In the genomic region with DNA sequence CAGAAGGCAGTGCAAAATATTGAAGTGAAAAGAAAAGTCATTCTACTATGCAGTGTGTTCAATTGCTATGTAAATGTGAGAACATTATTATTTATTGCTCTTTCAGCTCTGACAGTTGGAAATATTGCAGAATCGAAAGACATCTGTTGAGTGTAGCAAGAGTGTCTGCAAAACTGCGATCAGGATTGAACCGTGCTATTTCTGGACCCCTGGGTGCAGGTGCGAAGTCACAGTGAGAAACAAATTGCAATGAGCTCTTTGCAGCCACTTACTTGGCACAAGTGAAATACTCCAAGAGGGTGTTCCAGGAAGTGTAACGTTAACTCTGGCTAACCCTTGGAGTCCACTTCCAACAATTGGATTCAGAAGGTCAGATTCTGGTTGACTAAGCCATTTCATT, we compare ENCODE assay signal across 25 cellular contexts.
"Had no signal": no experiment of that assay in that cellular context is flagged by ENCODE, and none has a peak within 500 bp of the region (broad histone marks: within the 10 kb centered on the region; RNA-seq: fewer than 3 reads in every experiment).

No MANE protein-coding gene starts in this region.

- ATAC-seq: activated CD8-positive, alpha-beta T cell treated with anti-CD3 and anti-CD28 coated beads for 36 hours had no signal

- DNase-seq: activated CD4-positive, alpha-beta T cell treated with anti-CD3 and anti-CD28 coated beads for 1 hour; activated CD4-positive, alpha-beta T cell treated with anti-CD3 and anti-CD28 coated beads for 48 hours; activated CD4-positive, alpha-beta T cell treated with anti-CD3 and anti-CD28 coated beads, Interleukin-2, amount 50 U/mL, for 4 hours; activated CD4-positive, CD25-positive, alpha-beta regulatory T cell; activated CD8-positive, alpha-beta T cell treated with anti-CD3 and anti-CD28 coated beads for 36 hours; activated gamma-delta T cell; activated naive CD4-positive, alpha-beta T cell treated with Interleukin-2 at 50 U/mL for 16 hours; activated naive CD8-positive, alpha-beta T cell treated with anti-CD3 and anti-CD28 coated beads, Interleukin-2, amount 10 ng/mL, durations not matched to agents 7 days and 5 days; activated T-cell treated with anti-CD3 and anti-CD28 coated beads, Interleukin-2, amount 50 U/mL, for 1 hour; NCI-H1092 treated with DMSO at 0.1 percent for 48 hours; NCI-H146; NCI-H187; NCI-H2029 treated with DMSO at 0.1 percent for 48 hours; NCI-H226; NCI-H446 treated with DMSO at 0.1 percent for 48 hours; NCI-H526; NCI-H748 treated with DMSO at 0.1 percent for 48 hours; PC-9; Right ventricle myocardium superior; SW 1271; T-helper 1 cell; T-helper 2 cell; T1000; WERI-Rb-1 had no signal

- H3K4me3 ChIP-seq: ascending aorta, PC-9 had no signal

- H3K4me1 ChIP-seq: ascending aorta had no signal

- H2AFZ ChIP-seq: PC-9 had no signal

- H3K9me3 ChIP-seq: ascending aorta had no signal

- H3K4me2 ChIP-seq: PC-9 had no signal

- H3K27me3 ChIP-seq: ascending aorta had no signal

- H3K27ac ChIP-seq: ascending aorta, PC-9, WERI-Rb-1 had no signal

- H3K36me3 ChIP-seq: ascending aorta, WERI-Rb-1 had no signal
